ENCODE assay signal across 10 cellular contexts in genomic region chr16:75354170-75354569, GRCh38.
"Had no signal": no experiment of that assay in that cellular context is flagged by ENCODE, and none has a peak within 500 bp of the region (broad histone marks: within the 10 kb centered on the region; RNA-seq: fewer than 3 reads in every experiment).

No MANE protein-coding gene starts in this region.

- H3K36me3 ChIP-seq: HAP-1 had no signal

- H2AFZ ChIP-seq: GM23248 had no signal

- FAIRE-seq: H1, HTR-8/SVneo had no signal

- ATAC-seq: HCT116 had no signal

- H3K4me1 Mint-ChIP-seq: IgD-negative memory B cell had no signal

- H3K9me3 Mint-ChIP-seq: HFFc6, IgD-negative memory B cell had no signal

- H3K9ac ChIP-seq: GM23248, KMS-11 had no signal

- H3K27me3 Mint-ChIP-seq: IgD-negative memory B cell had no signal

- H3K4me1 ChIP-seq: HAP-1 had no signal

- H3K27ac Mint-ChIP-seq: HFFc6 had no signal

- H3K9me3 ChIP-seq: HAP-1 had no signal

- DNase-seq: GM23248, H7, HFFc6, KBM-7 had no signal

- H3K4me2 ChIP-seq: KMS-11 had no signal

- H3K27ac ChIP-seq: GM23248, KMS-11 had no signal

- H3K4me3 ChIP-seq: GM23248, HAP-1 had no signal

- H3K4me3 Mint-ChIP-seq: HFFc6, IgD-negative memory B cell had no signal
